27 cellular contexts compared by ENCODE assay signal in the genomic region with DNA sequence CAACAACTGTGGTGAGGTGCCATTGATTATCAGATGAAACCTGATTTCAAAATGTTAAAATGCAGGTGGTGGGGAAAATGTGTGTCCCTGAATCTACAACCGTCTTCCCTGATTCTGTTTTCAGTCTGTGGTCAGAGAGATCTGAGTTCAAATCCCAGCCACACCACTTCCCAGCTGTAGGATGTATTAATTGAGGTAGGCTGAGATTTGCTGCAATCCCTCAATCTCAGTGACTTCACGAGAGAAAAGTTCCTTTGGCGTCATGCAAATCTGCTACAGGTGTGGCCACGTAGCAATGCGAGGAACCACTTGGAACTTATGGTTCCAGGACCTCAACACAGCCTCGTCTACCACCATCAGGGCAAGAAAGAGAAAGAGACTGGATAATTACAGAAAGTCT.
"Had no signal": no experiment of that assay in that cellular context is flagged by ENCODE, and none has a peak within 500 bp of the region (broad histone marks: within the 10 kb centered on the region; RNA-seq: fewer than 3 reads in every experiment).

No MANE protein-coding gene starts in this region.

- H3K4me3 ChIP-seq: lower lobe of right lung, neural progenitor cell, psoas muscle, right lobe of liver, smooth muscle cell, tibial nerve, uterus had no signal

- H3K4me3 Mint-ChIP-seq: mesothelial cell of epicardium; naive B cell; natural killer cell; nephron progenitor cell; neural progenitor cell; stimulated activated memory B cell treated with anti-CD40 and anti-IgM and Interleukin-4, amounts not matched to agents 10 μg/mL and 1 μg/mL and 100 μg/mL, for 72 hours; stimulated activated naive CD8-positive, alpha-beta T cell treated with anti-CD3 and anti-CD28 coated beads, Interleukin-15, amount 100 ng/mL, for 72 hours; type B pancreatic cell had no signal

- H3K4me1 ChIP-seq: lower lobe of right lung, neural progenitor cell, parathyroid adenoma, right lobe of liver, tibial nerve, uterus had no signal

- H3K27me3 ChIP-seq: neural progenitor cell, neutrophil, right lobe of liver, tibial nerve, uterus had no signal

- H3K27ac Mint-ChIP-seq: mesothelial cell of epicardium; natural killer cell; nephron progenitor cell; neural progenitor cell; stimulated activated memory B cell treated with anti-CD40 and anti-IgM and Interleukin-4, amounts not matched to agents 10 μg/mL and 1 μg/mL and 100 μg/mL, for 72 hours; stimulated activated naive CD8-positive, alpha-beta T cell treated with anti-CD3 and anti-CD28 coated beads, Interleukin-15, amount 100 ng/mL, for 72 hours; type B pancreatic cell had no signal

- H3K27me3 Mint-ChIP-seq: naive B cell; stimulated activated memory B cell treated with anti-CD40 and anti-IgM and Interleukin-4, amounts not matched to agents 10 μg/mL and 1 μg/mL and 100 μg/mL, for 72 hours; stimulated activated naive CD8-positive, alpha-beta T cell treated with anti-CD3 and anti-CD28 coated beads, Interleukin-15, amount 100 ng/mL, for 72 hours; type B pancreatic cell had no signal

- ATAC-seq: lower lobe of right lung; natural killer cell; psoas muscle; right lobe of liver; stimulated activated memory B cell treated with anti-CD40 and anti-IgM and Interleukin-4, amounts not matched to agents 10 μg/mL and 1 μg/mL and 100 μg/mL, for 72 hours; stimulated activated naive CD8-positive, alpha-beta T cell treated with anti-CD3 and anti-CD28 coated beads, Interleukin-15, amount 100 ng/mL, for 72 hours had no signal

- H3K36me3 ChIP-seq: neural progenitor cell, uterus had no signal

- H3K9me3 ChIP-seq: lower lobe of right lung, neutrophil, psoas muscle, right lobe of liver, tibial nerve, uterus had no signal

- H3K27ac ChIP-seq: lower lobe of right lung, neural progenitor cell, neutrophil, parathyroid adenoma, psoas muscle, right lobe of liver, tibial nerve, uterus had no signal

- H3K9me3 Mint-ChIP-seq: mesothelial cell of epicardium; naive B cell; natural killer cell; nephron progenitor cell; neural progenitor cell; stimulated activated memory B cell treated with anti-CD40 and anti-IgM and Interleukin-4, amounts not matched to agents 10 μg/mL and 1 μg/mL and 100 μg/mL, for 72 hours; stimulated activated naive CD8-positive, alpha-beta T cell treated with anti-CD3 and anti-CD28 coated beads, Interleukin-15, amount 100 ng/mL, for 72 hours; type B pancreatic cell had no signal

- DNase-seq: islet precursor cell; left ventricle myocardium superior; lower lobe of right lung; mammary epithelial cell; mesendoderm; naive B cell; natural killer cell; nephron progenitor cell; occipital lobe; psoas muscle; right lobe of liver; stimulated activated CD4-positive, alpha-beta T cell treated with anti-CD3 and anti-CD28 coated beads, Interleukin-1b, Interleukin-23, amount 100 ng/mL, for 48 hours; stimulated activated CD4-positive, alpha-beta T cell treated with anti-CD3 and anti-CD28 coated beads, Interleukin-2, amount 100 ng/mL, for 48 hours; stimulated activated CD4-positive, alpha-beta T cell treated with anti-CD3 and anti-CD28 coated beads, Interleukin-4, amount 100 ng/mL, for 4 hours; stimulated activated CD8-positive, alpha-beta memory T cell treated with anti-CD3 and anti-CD28 coated beads, Interleukin-4, amount 100 ng/mL, for 48 hours; stimulated activated naive CD4-positive, alpha-beta T cell treated with Interleukin-2 at 50 U/mL for 16 hours; stimulated activated naive CD8-positive, alpha-beta T cell treated with anti-CD3 and anti-CD28 coated beads, Interleukin-15, amount 100 ng/mL, for 72 hours; substantia nigra; uterus had no signal

- H3K4me1 Mint-ChIP-seq: naive B cell; nephron progenitor cell; stimulated activated memory B cell treated with anti-CD40 and anti-IgM and Interleukin-4, amounts not matched to agents 10 μg/mL and 1 μg/mL and 100 μg/mL, for 72 hours had no signal
